ENCODE assay signal across 28 cellular contexts in genomic region chr2:46947841-46948240, GRCh38.
"Had no signal": no experiment of that assay in that cellular context is flagged by ENCODE, and none has a peak within 500 bp of the region (broad histone marks: within the 10 kb centered on the region; RNA-seq: fewer than 3 reads in every experiment).

No MANE protein-coding gene starts in this region.

- DNase-seq: activated CD4-positive, alpha-beta T cell treated with anti-CD3 and anti-CD28 coated beads for 4 hours; activated CD4-positive, alpha-beta T cell treated with anti-CD3 and anti-CD28 coated beads, Interleukin-2, amount 50 U/mL, for 4 hours; activated CD8-positive, alpha-beta memory T cell treated with anti-CD3 and anti-CD28 coated beads, Interleukin-2, amount 50 U/mL, for 4 hours; activated effector memory CD4-positive, alpha-beta T cell treated with anti-CD3 and anti-CD28 coated beads, Interleukin-2, amount 50 U/mL, for 16 hours; activated naive CD4-positive, alpha-beta T cell treated with anti-CD3 and anti-CD28 coated beads for 36 hours; activated naive CD8-positive, alpha-beta T cell treated with anti-CD3 and anti-CD28 coated beads for 36 hours; activated T-cell treated with anti-CD3 and anti-CD28 coated beads, Interleukin-2, amount 50 U/mL, for 1 hour; adrenal gland; aorta; body of pancreas; colonic mucosa; foreskin fibroblast; head of caudate nucleus; hippocampal formation; left colon; mammary epithelial cell; nucleus accumbens; pancreas; stimulated activated CD4-positive, alpha-beta T cell treated with anti-CD3 and anti-CD28 coated beads, Interleukin-1b, Interleukin-23, amount 100 ng/mL, for 48 hours; stimulated activated CD4-positive, alpha-beta T cell treated with anti-CD3 and anti-CD28 coated beads, Interleukin-4, amount 100 ng/mL, for 4 hours; stimulated activated CD8-positive, alpha-beta memory T cell treated with anti-CD3 and anti-CD28 coated beads, Interleukin-4, amount 100 ng/mL, for 48 hours; stimulated activated naive CD4-positive, alpha-beta T cell treated with Interleukin-2 at 50 U/mL for 16 hours; transverse colon had no signal

- H3K4me2 ChIP-seq: smooth muscle cell had no signal

- H3K4me3 Mint-ChIP-seq: activated naive CD4-positive, alpha-beta T cell treated with anti-CD3 and anti-CD28 coated beads for 36 hours; activated naive CD8-positive, alpha-beta T cell treated with anti-CD3 and anti-CD28 coated beads for 36 hours; activated T-helper 1 cell treated with anti-CD3 and anti-CD28 coated beads, Interleukin-12 subunit alpha, Interleukin-12 subunit beta, Interleukin-2, Interleukin-4 antibody, amounts not matched to agents 30 ng/mL and 10 ng/mL and 1 ng/mL, durations not matched to agents 14 hours and 24 hours and 36 hours; T-helper 2 cell treated with Interferon-gamma antibody and Interleukin-4, amounts not matched to agents 5 μg/mL and 100 μg/mL, for 36 hours had no signal

- ATAC-seq: body of pancreas, esophagus mucosa, pancreas had no signal

- H3K27ac ChIP-seq: body of pancreas, colonic mucosa, pancreas, prostate gland, transverse colon had no signal

- H3K9me3 Mint-ChIP-seq: activated naive CD4-positive, alpha-beta T cell treated with anti-CD3 and anti-CD28 coated beads for 36 hours; activated naive CD8-positive, alpha-beta T cell treated with anti-CD3 and anti-CD28 coated beads for 36 hours; activated T-helper 1 cell treated with anti-CD3 and anti-CD28 coated beads, Interleukin-12 subunit alpha, Interleukin-12 subunit beta, Interleukin-2, Interleukin-4 antibody, amounts not matched to agents 30 ng/mL and 10 ng/mL and 1 ng/mL, durations not matched to agents 14 hours and 24 hours and 36 hours; T-helper 2 cell treated with Interferon-gamma antibody and Interleukin-4, amounts not matched to agents 5 μg/mL and 100 μg/mL, for 36 hours had no signal

- H3K27me3 Mint-ChIP-seq: activated naive CD8-positive, alpha-beta T cell treated with anti-CD3 and anti-CD28 coated beads for 36 hours had no signal

- H3K4me1 ChIP-seq: colonic mucosa, prostate gland had no signal

- H3K36me3 ChIP-seq: colonic mucosa, prostate gland, transverse colon had no signal

- H3K4me3 ChIP-seq: adrenal gland, body of pancreas, colonic mucosa, pancreas, prostate gland, smooth muscle cell, transverse colon had no signal

- H3K27ac Mint-ChIP-seq: activated naive CD4-positive, alpha-beta T cell treated with anti-CD3 and anti-CD28 coated beads for 36 hours; activated naive CD8-positive, alpha-beta T cell treated with anti-CD3 and anti-CD28 coated beads for 36 hours; activated T-helper 1 cell treated with anti-CD3 and anti-CD28 coated beads, Interleukin-12 subunit alpha, Interleukin-12 subunit beta, Interleukin-2, Interleukin-4 antibody, amounts not matched to agents 30 ng/mL and 10 ng/mL and 1 ng/mL, durations not matched to agents 14 hours and 24 hours and 36 hours; T-helper 2 cell treated with Interferon-gamma antibody and Interleukin-4, amounts not matched to agents 5 μg/mL and 100 μg/mL, for 36 hours had no signal

- H3K9me3 ChIP-seq: adrenal gland, body of pancreas, colonic mucosa, pancreas, prostate gland, transverse colon had no signal

- H3K27me3 ChIP-seq: adrenal gland, body of pancreas, colonic mucosa, pancreas, transverse colon had no signal
